Comparison of ENCODE assay signal across 21 cellular contexts in the genomic region with DNA sequence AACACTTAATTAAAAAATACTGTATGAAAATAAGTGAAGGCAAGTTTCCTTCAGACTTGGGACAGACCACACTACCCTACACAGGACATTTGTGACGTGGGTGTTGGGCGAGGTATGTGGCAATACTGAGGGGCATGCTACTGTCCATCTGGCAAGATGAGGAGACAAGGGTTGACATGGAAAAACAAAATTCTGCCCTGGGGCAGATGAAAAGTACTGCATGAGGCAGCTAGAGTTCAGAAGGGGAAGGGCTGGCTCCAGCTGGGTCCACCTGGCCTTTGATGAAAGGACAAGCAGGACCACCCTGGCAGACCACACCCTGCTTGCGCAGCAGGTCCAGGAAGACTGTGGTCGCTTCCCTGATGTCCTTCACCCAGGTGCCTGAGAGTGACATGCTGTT. TPM values are rescaled to one million over a fixed set of nuclear protein-coding genes. Genes with fewer than 3 reads are reported as not detected.
DNase-seq lines count a peak whose midpoint lies in the region; ATAC-seq, FAIRE-seq and TF ChIP-seq lines count a peak whose summit lies in the region.
"Had no signal": no experiment of that assay in that cellular context is flagged by ENCODE, and none has a peak within 500 bp of the region (broad histone marks: within the 10 kb centered on the region; RNA-seq: fewer than 3 reads in every experiment).

No MANE protein-coding gene starts in this region.

- H3K4me3 Mint-ChIP-seq in activated naive CD8-positive, alpha-beta T cell treated with anti-CD3 and anti-CD28 coated beads, Interleukin-2, amount 50 U/mL, for 24 hours: no peak overlapping the region
- H3K4me3 Mint-ChIP-seq: activated B cell treated with CpG ODN at 0.5 μM for 24 hours; activated naive CD8-positive, alpha-beta T cell treated with anti-CD3 and anti-CD28 coated beads for 36 hours; brain; mesothelial cell of epicardium; neural progenitor cell; stimulated activated naive CD8-positive, alpha-beta T cell treated with anti-CD3 and anti-CD28 coated beads, Interleukin-15, Interleukin-2, amounts not matched to agents 100 ng/mL and 50 ng/mL, for 24 hours had no signal

- H4K5ac ChIP-seq in IMR-90 (ENCODE audit: low read depth, low read length): no peak overlapping the region

- 100% methylated on average over 2 of the region's 4 CpGs; no CpG with 5 or more reads in 1 of the 2 experiments for whole genome bisulfite sequencing in IMR-90 (ENCODE audit: extremely low coverage in 2 of 2, insufficient read length in 1 of 2), 2 experiments

- no peak overlapping the region for H2BK120ac ChIP-seq in IMR-90 (ENCODE audit: low read depth, low read length)

- H2AFZ ChIP-seq in ACC112 (ENCODE audit: low read length, unreplicated experiment) (no peak overlapping the region), IMR-90 (replicated peaks; ENCODE audit: low read length, poor library complexity) (no peak overlapping the region), endothelial cell of umbilical vein (ENCODE audit: low read depth, low read length) (no peak overlapping the region)
- H2AFZ ChIP-seq: neural progenitor cell had no signal

- TF ChIP-seq RAD21 in IMR-90 (IDR thresholded peaks at IDR 0.05; ENCODE audit: low read length): no peak

- no peak overlapping the region for H3K56ac ChIP-seq in IMR-90 (ENCODE audit: extremely low read depth, insufficient read depth, low read length)

- POLR2A ChIA-PET in IMR-90 (lab: Charles Lee; ENCODE audit: unreplicated experiment): no interaction called here
- POLR2A ChIA-PET in endothelial cell of umbilical vein (lab: Charles Lee): no interaction called here

- H3K9ac ChIP-seq in IMR-90 (ENCODE audit: low read depth, low read length) (no peak overlapping the region), endothelial cell of umbilical vein (replicated peaks; ENCODE audit: extremely low read depth, insufficient read depth, low read length) (no peak overlapping the region)
- H3K9ac ChIP-seq: neural progenitor cell had no signal

- BruUV-seq in IMR-90 (replicated peaks; lab: Mats Ljungman, UMichigan) (no TSS peak), endothelial cell of umbilical vein (replicated peaks; lab: Mats Ljungman, UMichigan) (no TSS peak)

- H4K20me1 ChIP-seq in IMR-90 (ENCODE audit: insufficient read depth, low read length) (peaks cover 86% of the 10 kb centered on the region), endothelial cell of umbilical vein (replicated peaks; ENCODE audit: control insufficient read depth, extremely low read depth, insufficient read depth, low read length) (peaks cover 5% of the 10 kb centered on the region)

- no peak overlapping the region for H2BK15ac ChIP-seq in IMR-90 (ENCODE audit: low read depth, low read length)

- H3K4me2 ChIP-seq in IMR-90 (ENCODE audit: low read depth, low read length) (no peak overlapping the region), endothelial cell of umbilical vein (ENCODE audit: insufficient read depth, low read length) (no peak overlapping the region)
- H3K4me2 ChIP-seq: neural progenitor cell had no signal

- H3K36me3 ChIP-seq in ACC112 (ENCODE audit: insufficient read depth, low read length): no peaks in the 10 kb centered on the region
- peaks cover 7% of the 10 kb centered on the region for H3K36me3 ChIP-seq in IMR-90 (ENCODE audit: control insufficient read depth, insufficient read depth, low read length)
- H3K36me3 ChIP-seq in endothelial cell of umbilical vein (ENCODE audit: control insufficient read depth in 2 of 2, extremely low read depth in 1 of 2, insufficient read depth in 2 of 2, low read length in 2 of 2): peaks cover 2 to 6% of the 10 kb centered on the region in 2 experiments
- peaks cover 4% of the 10 kb centered on the region for H3K36me3 ChIP-seq in neutrophil
- H3K36me3 ChIP-seq: HAP-1, neural progenitor cell had no signal

- H3K4me3 ChIP-seq in ACC112 (ENCODE audit: low read depth, low read length) (no peak overlapping the region), IMR-90 (ENCODE audit: insufficient read depth, low read depth, low read length) (no peak overlapping the region), endothelial cell of umbilical vein (replicated peaks in 1 of 3; ENCODE audit: insufficient read depth in 1 of 3, low read depth in 1 of 3, low read length in 3 of 3) (no peak overlapping the region), neutrophil (ENCODE audit: low read depth in 1 of 2, low read length in 1 of 2) (no peak overlapping the region)
- H3K4me3 ChIP-seq: HAP-1, neural progenitor cell, SJSA1 had no signal

- H3K79me2 ChIP-seq in ACC112 (ENCODE audit: control insufficient read depth, insufficient read depth, low read length, unreplicated experiment): peaks cover 58% of the 10 kb centered on the region
- H3K79me2 ChIP-seq in endothelial cell of umbilical vein (ENCODE audit: control insufficient read depth, insufficient read depth, low read length): peaks cover 87% of the 10 kb centered on the region

- H3K4me1 ChIP-seq in ACC112 (ENCODE audit: control insufficient read depth, insufficient read depth, low read length, unreplicated experiment): peaks cover 51% of the 10 kb centered on the region
- H3K4me1 ChIP-seq in IMR-90 (ENCODE audit: control insufficient read depth, insufficient read depth, low read length): peaks cover 48% of the 10 kb centered on the region
- H3K4me1 ChIP-seq in endothelial cell of umbilical vein (ENCODE audit: control insufficient read depth, extremely low read depth, insufficient read depth, low read length): peaks cover 47% of the 10 kb centered on the region
- peaks cover 30 to 36% of the 10 kb centered on the region in 2 experiments for H3K4me1 ChIP-seq in neutrophil (ENCODE audit: control insufficient read depth in 1 of 2, insufficient read depth in 1 of 2, low read depth in 1 of 2, low read length in 1 of 2)
- H3K4me1 ChIP-seq: neural progenitor cell had no signal

- peak overlapping the region; percentile 36 for H2BK5ac ChIP-seq in IMR-90 (ENCODE audit: low read depth, low read length, poor library complexity, severe bottlenecking)

- H3K36me3 Mint-ChIP-seq in activated naive CD8-positive, alpha-beta T cell treated with anti-CD3 and anti-CD28 coated beads, Interleukin-2, amount 50 U/mL, for 24 hours (ENCODE audit: low read depth): no peaks in the 10 kb centered on the region
- H3K36me3 Mint-ChIP-seq: activated naive CD8-positive, alpha-beta T cell treated with anti-CD3 and anti-CD28 coated beads for 36 hours; brain; CD8-positive, alpha-beta memory T cell; mesothelial cell of epicardium had no signal

- peak overlapping the region; percentile 65; the same call in 1 of the 2 replicates for H2AK5ac ChIP-seq in IMR-90 (ENCODE audit: low read depth, low read length)

- FAIRE-seq in endothelial cell of umbilical vein (lab: Jason Lieb, UNC): no peak
- FAIRE-seq: kidney had no signal

- CTCF ChIA-PET in IMR-90 (lab: Yijun Ruan, JAX) (no interaction called here), endothelial cell of umbilical vein (lab: Charles Lee) (interaction anchor here (0.8 to 2.5 kb wide), 5 partner anchors 16 to 74 kb away, joined by 3 to 10 read pairs (median 4); no protein-coding TSS in a partner anchor)

- TF ChIP-seq CTCF in IMR-90 (conservative IDR thresholded peaks at IDR 0.05; ENCODE audit: low read depth, low read length) (no peak), endothelial cell of umbilical vein (IDR thresholded peaks at IDR 0.05; ENCODE audit: extremely low read depth in 1 of 2, insufficient read depth in 1 of 2, low read depth in 1 of 2, low read length in 2 of 2) (no peak), neutrophil (IDR thresholded peaks at IDR 0.05) (no peak), GM13977 (IDR thresholded peaks at IDR 0.05; ENCODE audit: extremely low read depth, insufficient read depth, missing control alignments) (no peak)

- dilution Hi-C loops in IMR-90 (cut with HindIII; ENCODE audit: low sequenced_read_pairs, unreplicated experiment) (no loop called here), endothelial cell of umbilical vein (cut with MboI; ENCODE audit: extremely low pct_ligation_motif_present, low sequenced_read_pairs) (no loop called here)

- no peak overlapping the region for H3K23ac ChIP-seq in IMR-90 (ENCODE audit: low read depth, low read length)

- H2AK9ac ChIP-seq in IMR-90 (replicated peaks; ENCODE audit: low read depth, low read length, poor library complexity): peak overlapping the region; percentile 53

- in situ Hi-C loops in IMR-90 (cut with MboI; ENCODE audit: low sequenced_read_pairs) (loop anchor here (10.0 kb wide), 1 partner anchor 57 kb away; no protein-coding TSS in a partner anchor), GM13977 (cut with MboI; ENCODE audit: low pct_unique_long_range_greater_than_20kb, low sequenced_read_pairs, unreplicated experiment) (no loop called here)

- peak overlapping the region; percentile 97 for H3K27ac ChIP-seq in ACC112 (ENCODE audit: low read depth, low read length)
- H3K27ac ChIP-seq in IMR-90 (ENCODE audit: insufficient read depth, low read length): peak overlapping the region; percentile 19; the same call in 1 of the 2 replicates
- peak overlapping the region; percentile 87 for H3K27ac ChIP-seq in endothelial cell of umbilical vein (ENCODE audit: insufficient read depth, low read depth, low read length)
- peak overlapping the region; percentile 73 for H3K27ac ChIP-seq in neutrophil
- H3K27ac ChIP-seq: neural progenitor cell had no signal

- intact Hi-C loops in IMR-90 (cut with micrococcal nuclease): no loop called here
- intact Hi-C loops in endothelial cell of umbilical vein (cut with micrococcal nuclease): no loop called here

- H3K79me1 ChIP-seq in IMR-90 (ENCODE audit: low read depth in 1 of 2, low read length in 2 of 2): peaks cover 15 to 83% of the 10 kb centered on the region in 2 experiments

- no peak overlapping the region for H3K14ac ChIP-seq in IMR-90 (replicated peaks; ENCODE audit: low read depth, low read length)

- TF ChIP-seq POLR2A in IMR-90 (IDR thresholded peaks at IDR 0.05; ENCODE audit: low read depth, low read length) (no peak), endothelial cell of umbilical vein (IDR thresholded peaks at IDR 0.05; ENCODE audit: low read depth, low read length) (no peak)

- H3K18ac ChIP-seq in IMR-90 (ENCODE audit: low read depth, low read length): peak overlapping the region; percentile 58; the same call in 1 of the 2 replicates

- H3K9me3 Mint-ChIP-seq in activated naive CD8-positive, alpha-beta T cell treated with anti-CD3 and anti-CD28 coated beads, Interleukin-2, amount 50 U/mL, for 24 hours: no peaks in the 10 kb centered on the region
- H3K9me3 Mint-ChIP-seq: activated B cell treated with CpG ODN at 0.5 μM for 24 hours; brain; CD8-positive, alpha-beta memory T cell; mesothelial cell of epicardium; neural progenitor cell; stimulated activated naive CD8-positive, alpha-beta T cell treated with anti-CD3 and anti-CD28 coated beads, Interleukin-15, Interleukin-2, amounts not matched to agents 100 ng/mL and 50 ng/mL, for 24 hours had no signal

- H3K27me3 ChIP-seq in ACC112 (ENCODE audit: insufficient read depth, low read length) (no peaks in the 10 kb centered on the region), IMR-90 (ENCODE audit: control insufficient read depth, insufficient read depth, low read length) (no peaks in the 10 kb centered on the region), endothelial cell of umbilical vein (ENCODE audit: control insufficient read depth in 2 of 2, insufficient read depth in 2 of 2, low read length in 2 of 2) (no peaks in the 10 kb centered on the region), neutrophil (no peaks in the 10 kb centered on the region)
- H3K27me3 ChIP-seq: neural progenitor cell, SJSA1 had no signal

- no peaks in the 10 kb centered on the region for H3K9me3 ChIP-seq in IMR-90 (ENCODE audit: control insufficient read depth, insufficient read depth, low read length)
- H3K9me3 ChIP-seq in endothelial cell of umbilical vein (replicated peaks; ENCODE audit: control insufficient read depth, insufficient read depth, low read length): no peaks in the 10 kb centered on the region
- H3K9me3 ChIP-seq in neutrophil: no peaks in the 10 kb centered on the region
- H3K9me3 ChIP-seq: HAP-1, SJSA1 had no signal

- H3K27me3 Mint-ChIP-seq in activated naive CD8-positive, alpha-beta T cell treated with anti-CD3 and anti-CD28 coated beads, Interleukin-2, amount 50 U/mL, for 24 hours: no peaks in the 10 kb centered on the region
- H3K27me3 Mint-ChIP-seq: activated B cell treated with CpG ODN at 0.5 μM for 24 hours; activated naive CD8-positive, alpha-beta T cell treated with anti-CD3 and anti-CD28 coated beads for 36 hours; brain; stimulated activated naive CD8-positive, alpha-beta T cell treated with anti-CD3 and anti-CD28 coated beads, Interleukin-15, Interleukin-2, amounts not matched to agents 100 ng/mL and 50 ng/mL, for 24 hours had no signal

- DNase-seq in IMR-90 (no peak), endothelial cell of umbilical vein (ENCODE audit: low read depth, low spot score) (no peak), cerebellar cortex (ENCODE audit: low spot score) (no peak), GM13977 (ENCODE audit: low spot score) (no peak)
- DNase-seq in activated naive CD8-positive, alpha-beta T cell treated with anti-CD3 and anti-CD28 coated beads, Interleukin-2, amount 50 U/mL, for 24 hours: no peak
- DNase-seq: activated B cell treated with CpG ODN at 0.5 μM for 24 hours; activated CD8-positive, alpha-beta memory T cell treated with anti-CD3 and anti-CD28 coated beads for 24 hours; CD8-positive, alpha-beta memory T cell; kidney; NCI-H1048; NCI-H526 had no signal

- peaks cover 41% of the 10 kb centered on the region for H3K9me1 ChIP-seq in IMR-90 (ENCODE audit: insufficient read depth, low read length)
- H3K9me1 ChIP-seq in endothelial cell of umbilical vein (replicated peaks; ENCODE audit: control insufficient read depth, extremely low read depth, insufficient read depth, low read length): no peaks in the 10 kb centered on the region

- no peak overlapping the region for H4K91ac ChIP-seq in IMR-90 (ENCODE audit: insufficient read depth, low read depth, low read length)

- H4K8ac ChIP-seq in IMR-90 (ENCODE audit: low read depth in 2 of 2, low read length in 2 of 2): no peak overlapping the region

- ATAC-seq in IMR-90 (ENCODE audit: low read depth) (no peak), GM21447 (IDR thresholded peaks at IDR 0.05; ENCODE audit: unreplicated experiment) (no peak)
- ATAC-seq in activated naive CD8-positive, alpha-beta T cell treated with anti-CD3 and anti-CD28 coated beads, Interleukin-2, amount 50 U/mL, for 24 hours: no peak

- H3K27ac Mint-ChIP-seq in activated naive CD8-positive, alpha-beta T cell treated with anti-CD3 and anti-CD28 coated beads, Interleukin-2, amount 50 U/mL, for 24 hours: no peak overlapping the region
- H3K27ac Mint-ChIP-seq: activated B cell treated with CpG ODN at 0.5 μM for 24 hours; stimulated activated naive CD8-positive, alpha-beta T cell treated with anti-CD3 and anti-CD28 coated beads, Interleukin-15, Interleukin-2, amounts not matched to agents 100 ng/mL and 50 ng/mL, for 24 hours had no signal

- peaks cover 17% of the 10 kb centered on the region for H3K4me1 Mint-ChIP-seq in activated naive CD8-positive, alpha-beta T cell treated with anti-CD3 and anti-CD28 coated beads, Interleukin-2, amount 50 U/mL, for 24 hours
- H3K4me1 Mint-ChIP-seq: activated B cell treated with CpG ODN at 0.5 μM for 24 hours had no signal

- peak overlapping the region; percentile 55; the same call in 1 of the 2 replicates for H3K4ac ChIP-seq in IMR-90 (ENCODE audit: low read depth, low read length)

- H2BK20ac ChIP-seq in IMR-90 (ENCODE audit: low read depth, low read length): no peak overlapping the region; the same call in 1 of the 2 replicates

RNA-seq across cellular contexts. Expression of a gene that starts 43.2 kb away (rescaled TPM):
- total RNA-seq in IMR-90 (2012; rRNA removed) (12.7 and 16.4 TPM in 2 replicates), endothelial cell of umbilical vein (65.7 and 67.6 TPM in 2 replicates)
- polyA plus RNA-seq in IMR-90 (2012; rRNA removed) (22.4 and 36.9 TPM in 2 replicates), endothelial cell of umbilical vein (25.4 and 33.5 TPM in 2 replicates)
- 18.2 and 24.6 TPM in 2 replicates for polyA plus RNA-seq in IMR-90 (2012; cell fraction: cytosol; rRNA removed)
- polyA plus RNA-seq in IMR-90 (2012; cell fraction: nucleus; rRNA removed; ENCODE audit: low replicate concordance): 41.2 and 51.8 TPM in 2 replicates
- polyA plus RNA-seq in endothelial cell of umbilical vein (2011; cell fraction: cytosol; rRNA removed): 27.0 and 33.0 TPM in 2 replicates
- polyA plus RNA-seq in endothelial cell of umbilical vein (2011; cell fraction: nucleus; rRNA removed): 42.0 and 42.2 TPM in 2 replicates
- 48.9 and 49.6 TPM in 2 replicates for polyA plus RNA-seq in endothelial cell of umbilical vein (2012)
- 44.9 and 45.7 TPM in 2 replicates for polyA minus RNA-seq in endothelial cell of umbilical vein
- 17.7 TPM for polyA minus RNA-seq in endothelial cell of umbilical vein (2011; cell fraction: cytosol; rRNA and poly(A)+ RNA removed)
- 33.7 and 49.2 TPM in 2 replicates for polyA minus RNA-seq in endothelial cell of umbilical vein (2011; cell fraction: nucleus; rRNA and poly(A)+ RNA removed)

Comparison
In these comparisons a context has a peak if more than half of its experiments do, and no peak if none do; other contexts are left out.
1. H3K27ac ChIP-seq: peak in every context shown above with its lines; median percentile 97 in ACC112; 87 in endothelial cell of umbilical vein; 73 in neutrophil; 19 in IMR-90.